ENCODE assay signal across 33 cellular contexts in the genomic region with DNA sequence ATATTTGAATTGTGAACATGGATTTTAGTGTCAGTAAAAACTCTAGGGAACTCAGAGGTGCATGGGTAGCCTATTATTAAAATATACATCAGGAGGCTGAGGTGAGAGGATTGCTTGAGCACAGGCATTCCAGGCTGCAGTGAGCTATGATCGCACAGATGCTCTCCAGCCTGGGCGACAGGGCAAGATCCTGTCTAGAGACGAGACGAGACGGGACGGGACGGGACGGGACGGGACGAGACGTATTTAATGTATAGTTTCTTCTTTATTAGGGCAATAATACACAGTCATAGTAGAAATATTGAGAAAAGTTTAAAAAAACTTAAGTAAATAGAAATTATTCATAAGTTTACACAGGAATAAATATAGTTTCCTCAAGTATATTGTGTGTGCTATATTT.
DNase-seq lines count a peak whose midpoint lies in the region; ATAC-seq and TF ChIP-seq lines count a peak whose summit lies in the region.
"Had no signal": no experiment of that assay in that cellular context is flagged by ENCODE, and none has a peak within 500 bp of the region (broad histone marks: within the 10 kb centered on the region; RNA-seq: fewer than 3 reads in every experiment).

No MANE protein-coding gene starts in this region.

- no peaks in the 10 kb centered on the region for H3K79me2 ChIP-seq in neural progenitor cell (ENCODE audit: low read depth)

- peak overlapping the region; percentile 74 for H3K4me2 ChIP-seq in neural progenitor cell
- H3K4me2 ChIP-seq: A549; BLaER1; BLaER1 treated with 17β-estradiol and CSF1 and Interleukin-3, amounts not matched to agents 10 nM and 100 nM had no signal

- H3K4me3 ChIP-seq in neural progenitor cell, result no peak overlapping the region
- H3K4me3 ChIP-seq: A549; BLaER1; BLaER1 treated with 17β-estradiol and CSF1 and Interleukin-3, amounts not matched to agents 10 nM and 100 nM had no signal

- H3F3A ChIP-seq in neural progenitor cell (ENCODE audit: low read depth), result peaks cover 5% of the 10 kb centered on the region

- DNase-seq in WTC11 (ENCODE audit: low spot score) (no peak), neural progenitor cell (ENCODE audit: low spot score) (no peak), osteocyte (ENCODE audit: extremely low spot score, unreplicated experiment) (no peak), NCI-H345 treated with DMSO at 0.1 percent for 48 hours (lab: John Stamatoyannopoulos, UW; ENCODE audit: unreplicated experiment) (no peak), cortex of kidney (lab: John Stamatoyannopoulos, UW) (no peak)
- DNase-seq: 8988T; ACHN; AML-193; BE2C; C1 segment of cervical spinal cord; Caco-2; Calu3; CD4-positive, alpha-beta memory T cell; CD4-positive, alpha-beta T cell; CD4-positive, CD25-positive, alpha-beta regulatory T cell; CD8-positive, alpha-beta memory T cell; CD8-positive, alpha-beta T cell; COR-L47; DMS 273 treated with DMSO at 0.1 percent for 48 hours; DMS153; DMS53; DMS79; DMS79 treated with DMSO at 0.1 percent for 48 hours; DND-41; EL had no signal

- H3K4me1 Mint-ChIP-seq in WTC11 (peaks cover 18% of the 10 kb centered on the region), neural progenitor cell (no peaks in the 10 kb centered on the region), osteocyte (ENCODE audit: unreplicated experiment) (peaks cover 8% of the 10 kb centered on the region)
- H3K4me1 Mint-ChIP-seq: B cell; CD14-positive monocyte; CD4-positive, alpha-beta memory T cell; CD4-positive, CD25-positive, alpha-beta regulatory T cell; CD8-positive, alpha-beta memory T cell had no signal

- H3K9ac ChIP-seq in neural progenitor cell, result no peak overlapping the region
- H3K9ac ChIP-seq: BLaER1; BLaER1 treated with 17β-estradiol and CSF1 and Interleukin-3, amounts not matched to agents 10 nM and 100 nM had no signal

- H3K4me1 ChIP-seq in neural progenitor cell, result peaks cover 22% of the 10 kb centered on the region
- H3K4me1 ChIP-seq: A549; BE2C; BLaER1; BLaER1 treated with 17β-estradiol and CSF1 and Interleukin-3, amounts not matched to agents 10 nM and 100 nM; Caco-2 had no signal

- no peak overlapping the region for H2AFZ ChIP-seq in neural progenitor cell (replicated peaks)

- no peaks in the 10 kb centered on the region for H3K27me3 Mint-ChIP-seq in WTC11 (ENCODE audit: low read depth)
- H3K27me3 Mint-ChIP-seq in neural progenitor cell (ENCODE audit: insufficient read depth, low read depth), result no peaks in the 10 kb centered on the region
- no peaks in the 10 kb centered on the region for H3K27me3 Mint-ChIP-seq in osteocyte (ENCODE audit: unreplicated experiment)
- H3K27me3 Mint-ChIP-seq: B cell; CD4-positive, alpha-beta T cell had no signal

- no peaks in the 10 kb centered on the region for H3K9me3 ChIP-seq in neural progenitor cell (ENCODE audit: low read depth)
- H3K9me3 ChIP-seq: A549; BE2C; BLaER1; BLaER1 treated with 17β-estradiol and CSF1 and Interleukin-3, amounts not matched to agents 10 nM and 100 nM; Caco-2 had no signal

- H3K4me3 Mint-ChIP-seq in WTC11 (no peak overlapping the region), neural progenitor cell (no peak overlapping the region), osteocyte (ENCODE audit: unreplicated experiment) (no peak overlapping the region)
- H3K4me3 Mint-ChIP-seq: B cell; CD14-positive monocyte; CD4-positive, alpha-beta memory T cell; CD4-positive, alpha-beta T cell; CD4-positive, CD25-positive, alpha-beta regulatory T cell; CD8-positive, alpha-beta memory T cell; CD8-positive, alpha-beta T cell had no signal

- peak overlapping the region; percentile 64 for H3K27ac ChIP-seq in neural progenitor cell
- H3K27ac ChIP-seq: 22Rv1; A549; BLaER1; BLaER1 treated with 17β-estradiol and CSF1 and Interleukin-3, amounts not matched to agents 10 nM and 100 nM; C4-2B had no signal

- no peak overlapping the region for H3K27ac Mint-ChIP-seq in WTC11
- H3K27ac Mint-ChIP-seq in neural progenitor cell, result no peak overlapping the region
- peak overlapping the region; percentile 33 for H3K27ac Mint-ChIP-seq in osteocyte (ENCODE audit: unreplicated experiment)
- H3K27ac Mint-ChIP-seq: B cell; CD14-positive monocyte; CD4-positive, alpha-beta memory T cell; CD4-positive, alpha-beta T cell; CD4-positive, CD25-positive, alpha-beta regulatory T cell; CD8-positive, alpha-beta memory T cell; CD8-positive, alpha-beta T cell had no signal

- no peaks in the 10 kb centered on the region for H3K9me3 Mint-ChIP-seq in WTC11
- H3K9me3 Mint-ChIP-seq in neural progenitor cell, result no peaks in the 10 kb centered on the region
- no peaks in the 10 kb centered on the region for H3K9me3 Mint-ChIP-seq in osteocyte (ENCODE audit: unreplicated experiment)
- H3K9me3 Mint-ChIP-seq: CD4-positive, alpha-beta memory T cell; CD4-positive, alpha-beta T cell; CD4-positive, CD25-positive, alpha-beta regulatory T cell; CD8-positive, alpha-beta memory T cell; CD8-positive, alpha-beta T cell had no signal

- no peak for TF ChIP-seq CTCF in WTC11 (IDR thresholded peaks at IDR 0.05)
- no peak for TF ChIP-seq CTCF in neural progenitor cell (IDR thresholded peaks at IDR 0.05)
- no peak for TF ChIP-seq CTCF in osteocyte (IDR thresholded peaks at IDR 0.05)

- POLR2A ChIA-PET in WTC11 (lab: Charles Lee), result no interaction called here

- H3K36me3 ChIP-seq in neural progenitor cell, result no peaks in the 10 kb centered on the region
- H3K36me3 ChIP-seq: BE2C; BLaER1; BLaER1 treated with 17β-estradiol and CSF1 and Interleukin-3, amounts not matched to agents 10 nM and 100 nM had no signal

- H3K36me3 Mint-ChIP-seq in WTC11, result no peaks in the 10 kb centered on the region
- no peaks in the 10 kb centered on the region for H3K36me3 Mint-ChIP-seq in neural progenitor cell
- H3K36me3 Mint-ChIP-seq in osteocyte (ENCODE audit: unreplicated experiment), result no peaks in the 10 kb centered on the region
- H3K36me3 Mint-ChIP-seq: CD14-positive monocyte; CD4-positive, alpha-beta memory T cell; CD4-positive, CD25-positive, alpha-beta regulatory T cell; CD8-positive, alpha-beta memory T cell; CD8-positive, alpha-beta T cell had no signal

- H4K20me1 ChIP-seq in neural progenitor cell (ENCODE audit: low read depth), result no peaks in the 10 kb centered on the region
- H4K20me1 ChIP-seq: BLaER1; BLaER1 treated with 17β-estradiol and CSF1 and Interleukin-3, amounts not matched to agents 10 nM and 100 nM had no signal

- ATAC-seq in WTC11, result no peak
- ATAC-seq in HG02798 (IDR thresholded peaks at IDR 0.05; ENCODE audit: poor library complexity, unreplicated experiment), result no peak
- ATAC-seq: A549; CD8-positive, alpha-beta T cell had no signal

- CTCF ChIA-PET in WTC11 (lab: Charles Lee), result no interaction called here

- H3K27me3 ChIP-seq in neural progenitor cell, result no peaks in the 10 kb centered on the region
- H3K27me3 ChIP-seq: BE2C; BLaER1; BLaER1 treated with 17β-estradiol and CSF1 and Interleukin-3, amounts not matched to agents 10 nM and 100 nM had no signal

TF ChIP-seq in WTC11, 78 proteins besides CTCF, POLR2A, EP300 and RAD21:
- TF ChIP-seq ZNF121 (CRISPR knock-in tag; IDR thresholded peaks at IDR 0.05) (peak; percentile 32; the same call in 1 of the 2 replicates), ZNF219 (CRISPR knock-in tag; IDR thresholded peaks at IDR 0.05; ENCODE audit: borderline replicate concordance) (no peak)
